ENCODE assay signal across 1 cellular context in genomic region chr2:100703213-100703612, GRCh38.
TF ChIP-seq lines count a peak whose summit lies in the region.

No MANE protein-coding gene starts in this region.

TF ChIP-seq in HepG2, 621 proteins besides CTCF, POLR2A, EP300 and RAD21 (continued from another document):
- no peak for TF ChIP-seq ZBTB10 (CRISPR knock-in tag; IDR thresholded peaks at IDR 0.05; ENCODE audit: borderline replicate concordance)
- TF ChIP-seq MAFG (CRISPR knock-in tag; IDR thresholded peaks at IDR 0.05), result no peak
- no peak for TF ChIP-seq ZFX (CRISPR knock-in tag; IDR thresholded peaks at IDR 0.05; ENCODE audit: low read depth)
- TF ChIP-seq ZSCAN12 (CRISPR knock-in tag; IDR thresholded peaks at IDR 0.05), result no peak
- TF ChIP-seq ZNF619 (CRISPR knock-in tag; IDR thresholded peaks at IDR 0.05), result no peak
- no peak for TF ChIP-seq HOXA3 (CRISPR knock-in tag; IDR thresholded peaks at IDR 0.05)
- no peak for TF ChIP-seq ZFP90 (CRISPR knock-in tag; IDR thresholded peaks at IDR 0.05; ENCODE audit: borderline replicate concordance)
- no peak for TF ChIP-seq ZNF331 (CRISPR knock-in tag; IDR thresholded peaks at IDR 0.05)
- no peak for TF ChIP-seq ZMYM4 (CRISPR knock-in tag; IDR thresholded peaks at IDR 0.05)
- no peak for TF ChIP-seq ARID3A (IDR thresholded peaks at IDR 0.05; ENCODE audit: low read depth, low read length)
- no peak for TF ChIP-seq MBNL3 (CRISPR knock-in tag; conservative IDR thresholded peaks at IDR 0.05)
- TF ChIP-seq DMAP1 (CRISPR knock-in tag; IDR thresholded peaks at IDR 0.05), result no peak
TF ChIP-seq in HepG2: peak in this region for 0.
